ENCODE assay signal across 11 cellular contexts in the genomic region with DNA sequence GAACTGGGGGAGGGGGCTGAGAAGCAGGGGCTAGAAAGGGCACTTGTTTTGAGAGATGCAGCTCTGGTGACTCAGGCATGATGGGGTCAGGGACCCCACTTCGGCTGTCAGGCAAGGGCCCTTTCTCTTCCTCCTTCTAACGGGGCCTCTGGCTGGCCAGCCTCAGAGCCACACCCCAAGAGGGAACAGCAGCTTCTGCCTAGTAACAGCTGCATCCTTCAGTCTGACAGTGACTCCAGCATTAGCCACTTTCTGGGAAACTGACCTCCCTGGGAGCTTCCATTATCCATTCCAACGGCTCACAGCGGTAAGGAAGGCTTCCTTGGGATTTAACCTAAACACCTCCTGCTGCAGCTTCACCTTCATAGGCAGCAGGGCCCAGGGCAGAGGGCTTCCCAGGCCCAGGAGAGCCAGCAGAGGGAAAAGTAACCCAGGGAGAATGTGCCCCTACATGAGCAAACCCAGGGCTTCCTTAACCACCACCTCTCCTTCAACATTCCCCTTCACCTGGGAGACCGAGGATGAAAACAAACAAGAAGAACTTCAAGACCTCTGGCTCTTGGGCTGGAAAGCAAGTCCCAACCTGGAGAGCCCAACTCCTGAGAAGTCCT. TPM values are rescaled to one million over a fixed set of nuclear protein-coding genes. Genes with fewer than 3 reads are reported as not detected.
DNase-seq lines count a peak whose midpoint lies in the region; ATAC-seq and TF ChIP-seq lines count a peak whose summit lies in the region.
"Had no signal": no experiment of that assay in that cellular context is flagged by ENCODE, and none has a peak within 500 bp of the region (broad histone marks: within the 10 kb centered on the region; RNA-seq: fewer than 3 reads in every experiment).

No MANE protein-coding gene starts in this region.

- H3K27ac ChIP-seq in colonic mucosa (peak overlapping the region; percentile 44), upper lobe of left lung (peak overlapping the region; percentile 65 to 95 (median 93))

- intact Hi-C loops in colonic mucosa (cut with DNase I): no loop called here

- TF ChIP-seq EP300 in upper lobe of left lung (IDR thresholded peaks at IDR 0.05): no peak

- no peaks in the 10 kb centered on the region for H3K4me1 ChIP-seq in colonic mucosa
- H3K4me1 ChIP-seq in upper lobe of left lung: peaks cover 52 to 62% (median 54%) of the 10 kb centered on the region in 4 donors

- H3K36me3 Mint-ChIP-seq in activated CD8-positive, alpha-beta memory T cell treated with anti-CD3 and anti-CD28 coated beads, Interleukin-2, amount 10 ng/mL, durations not matched to agents 7 days and 5 days: no peaks in the 10 kb centered on the region

- no peak overlapping the region for H3K27ac Mint-ChIP-seq in activated CD8-positive, alpha-beta memory T cell treated with anti-CD3 and anti-CD28 coated beads, Interleukin-2, amount 10 ng/mL, durations not matched to agents 7 days and 5 days

- H3K9me3 ChIP-seq in colonic mucosa (no peaks in the 10 kb centered on the region), upper lobe of left lung (no peaks in the 10 kb centered on the region), MG63 (no peaks in the 10 kb centered on the region; the same call in 1 of the 2 replicates)
- H3K9me3 ChIP-seq: BE2C had no signal

- H3K9ac ChIP-seq in colonic mucosa (ENCODE audit: low read depth in 2 of 2, low read length in 2 of 2): peak overlapping the region in 1 of 2 donors; percentile 32

- peaks cover 27% of the 10 kb centered on the region for H3K4me1 Mint-ChIP-seq in activated CD8-positive, alpha-beta memory T cell treated with anti-CD3 and anti-CD28 coated beads, Interleukin-2, amount 10 ng/mL, durations not matched to agents 7 days and 5 days

- no peak for ATAC-seq in activated CD8-positive, alpha-beta memory T cell treated with anti-CD3 and anti-CD28 coated beads, Interleukin-2, amount 10 ng/mL, durations not matched to agents 7 days and 5 days
- peak in 1 of 2 donors; percentile 69 for ATAC-seq in upper lobe of left lung (ENCODE audit: low FRiP score in 2 of 2)
- no peak for ATAC-seq in HG02840 (IDR thresholded peaks at IDR 0.05; ENCODE audit: low FRiP score, unreplicated experiment)

- TF ChIP-seq CTCF in colonic mucosa (IDR thresholded peaks at IDR 0.05) (no peak), upper lobe of left lung (IDR thresholded peaks at IDR 0.05) (no peak)

- 42 to 53% methylated on average over 3 to 5 of the region's 5 CpGs for WGBS in upper lobe of left lung, 2 donors

- DNase-seq in activated CD8-positive, alpha-beta memory T cell treated with anti-CD3 and anti-CD28 coated beads for 24 hours: peak; percentile 49
- DNase-seq in activated CD8-positive, alpha-beta memory T cell treated with anti-CD3 and anti-CD28 coated beads, Interleukin-2, amount 10 ng/mL, durations not matched to agents 7 days and 5 days: no peak
- DNase-seq in colonic mucosa (no peak), mesenteric fat pad (ENCODE audit: low spot score) (peak; percentile 89), upper lobe of left lung (peak in 1 of 2 donors; percentile 63), MG63 (no peak), NCI-H1105 (lab: John Stamatoyannopoulos, UW) (no peak)
- DNase-seq: BE2C, immature natural killer cell, NCI-H1417 treated with DMSO at 0.1 percent for 48 hours had no signal

- no peaks in the 10 kb centered on the region for H3K27me3 ChIP-seq in colonic mucosa
- H3K27me3 ChIP-seq in upper lobe of left lung: no peaks in the 10 kb centered on the region
- no peaks in the 10 kb centered on the region for H3K27me3 ChIP-seq in MG63
- H3K27me3 ChIP-seq: BE2C had no signal

- CTCF ChIA-PET in activated CD8-positive, alpha-beta memory T cell treated with anti-CD3 and anti-CD28 coated beads, Interleukin-2, amount 10 ng/mL, durations not matched to agents 7 days and 5 days (lab: Charles Lee): interaction anchor here (1.0 to 4.6 kb wide), 4 partner anchors 14 to 142 kb away, joined by 3 to 22 read pairs (median 12); no protein-coding TSS in a partner anchor

- H3K4me3 ChIP-seq in colonic mucosa (no peak overlapping the region), upper lobe of left lung (no peak overlapping the region), MG63 (no peak overlapping the region)

- no peaks in the 10 kb centered on the region for H3K9me3 Mint-ChIP-seq in activated CD8-positive, alpha-beta memory T cell treated with anti-CD3 and anti-CD28 coated beads, Interleukin-2, amount 10 ng/mL, durations not matched to agents 7 days and 5 days (ENCODE audit: low read depth)
- H3K9me3 Mint-ChIP-seq: immature natural killer cell had no signal

- no peak overlapping the region for H3K4me3 Mint-ChIP-seq in activated CD8-positive, alpha-beta memory T cell treated with anti-CD3 and anti-CD28 coated beads, Interleukin-2, amount 10 ng/mL, durations not matched to agents 7 days and 5 days

- no peaks in the 10 kb centered on the region for H3K36me3 ChIP-seq in colonic mucosa
- H3K36me3 ChIP-seq in upper lobe of left lung: peaks cover 0 to 3% (median 0%) of the 10 kb centered on the region in 4 donors
- no peaks in the 10 kb centered on the region; the same call in 1 of the 2 replicates for H3K36me3 ChIP-seq in MG63
- H3K36me3 ChIP-seq: BE2C had no signal

- TF ChIP-seq POLR2A in upper lobe of left lung (IDR thresholded peaks at IDR 0.05): no peak

- peaks cover 23% of the 10 kb centered on the region for H3K27me3 Mint-ChIP-seq in activated CD8-positive, alpha-beta memory T cell treated with anti-CD3 and anti-CD28 coated beads, Interleukin-2, amount 10 ng/mL, durations not matched to agents 7 days and 5 days

RNA-seq across cellular contexts. Expression of a gene that starts 2.7 kb away (rescaled TPM):
- 1 to 10 TPM; 1.1 to 1.4 TPM for total RNA-seq in activated CD8-positive, alpha-beta memory T cell treated with anti-CD3 and anti-CD28 coated beads, Interleukin-2, amount 10 ng/mL, durations not matched to agents 7 days and 5 days
- total RNA-seq in colonic mucosa (1 to 10 TPM; 2.4 to 4.1 TPM), mesenteric fat pad (44.3 TPM), upper lobe of left lung (10 to 100 TPM; 21.1 to 58.9 (median 30.8) TPM)
- total RNA-seq in MG63 (2014; rRNA removed; shearing (Covaris generic); ENCODE audit: low replicate concordance): 5.3 and 8.8 TPM in 2 replicates

RNA-seq across cellular contexts. Expression of a gene that starts 17.4 kb away (rescaled TPM):
- 1 to 10 TPM; 8.2 to 8.3 TPM for total RNA-seq in activated CD8-positive, alpha-beta memory T cell treated with anti-CD3 and anti-CD28 coated beads, Interleukin-2, amount 10 ng/mL, durations not matched to agents 7 days and 5 days
- total RNA-seq in colonic mucosa: 1 to 10 TPM; 3.3 to 3.7 TPM
- 3.0 TPM for total RNA-seq in mesenteric fat pad
- total RNA-seq in upper lobe of left lung: 1 to 10 TPM in 5 of 6 donors, under 1 TPM in 1; 0.44 to 4.9 (median 4.2) TPM
- 1.8 and 5.8 TPM in 2 replicates for total RNA-seq in MG63 (2014; rRNA removed; shearing (Covaris generic); ENCODE audit: low replicate concordance)

Comparison
In these comparisons a context has a peak if more than half of its experiments do, and no peak if none do; other contexts are left out.
1. DNase-seq: peak in activated CD8-positive, alpha-beta memory T cell treated with anti-CD3 and anti-CD28 coated beads for 24 hours (single experiment) and mesenteric fat pad (single experiment); none in activated CD8-positive, alpha-beta memory T cell treated with anti-CD3 and anti-CD28 coated beads, Interleukin-2, amount 10 ng/mL, durations not matched to agents 7 days and 5 days (single experiment), colonic mucosa (single experiment), MG63 (single experiment) and NCI-H1105 (single experiment).